Comparison of ENCODE assay signal across 16 cellular contexts in genomic region chr16:63037761-63038562, GRCh38.
"Had no signal": no experiment of that assay in that cellular context is flagged by ENCODE, and none has a peak within 500 bp of the region (broad histone marks: within the 10 kb centered on the region; RNA-seq: fewer than 3 reads in every experiment).

No MANE protein-coding gene starts in this region.

- H3K4me3 ChIP-seq: coronary artery, heart left ventricle, right atrium auricular region, stomach, thoracic aorta, transverse colon had no signal

- H3K36me3 ChIP-seq: heart left ventricle, neutrophil, right atrium auricular region, stomach, thoracic aorta, transverse colon had no signal

- H3K27ac ChIP-seq: coronary artery, heart left ventricle, neutrophil, right atrium auricular region, stomach, thoracic aorta, transverse colon had no signal

- H3K9me3 ChIP-seq: heart left ventricle, neutrophil, right atrium auricular region, stomach, thoracic aorta, transverse colon had no signal

- H3K27me3 ChIP-seq: heart left ventricle, neutrophil, right atrium auricular region, stomach, transverse colon had no signal

- DNase-seq: effector CD4-positive, alpha-beta T cell; heart left ventricle; hippocampal formation; left colon; mesendoderm; naive B cell; small intestine; stimulated activated CD4-positive, alpha-beta T cell treated with anti-CD3 and anti-CD28 coated beads, Interleukin-12 subunit alpha, Interleukin-12 subunit beta, amount 100 ng/mL, for 4 hours; stimulated activated naive CD4-positive, alpha-beta T cell; stomach; substantia nigra; transverse colon had no signal

- H3K4me1 ChIP-seq: heart left ventricle, right atrium auricular region, transverse colon had no signal

- ATAC-seq: heart left ventricle, left colon had no signal
